ENCODE assay signal across 1 cellular context in genomic region chr7:74289018-74289659, GRCh38.
TF ChIP-seq lines count a peak whose summit lies in the region.

TSS of gene CLIP2 (plus strand) at chr7:74289407. CDS start at chr7:74317547, 28,140 bp downstream.

TF ChIP-seq in HEK293, 187 proteins besides CTCF, POLR2A, EP300 and RAD21 (continued from another document):
- TF ChIP-seq, protein P1, sequence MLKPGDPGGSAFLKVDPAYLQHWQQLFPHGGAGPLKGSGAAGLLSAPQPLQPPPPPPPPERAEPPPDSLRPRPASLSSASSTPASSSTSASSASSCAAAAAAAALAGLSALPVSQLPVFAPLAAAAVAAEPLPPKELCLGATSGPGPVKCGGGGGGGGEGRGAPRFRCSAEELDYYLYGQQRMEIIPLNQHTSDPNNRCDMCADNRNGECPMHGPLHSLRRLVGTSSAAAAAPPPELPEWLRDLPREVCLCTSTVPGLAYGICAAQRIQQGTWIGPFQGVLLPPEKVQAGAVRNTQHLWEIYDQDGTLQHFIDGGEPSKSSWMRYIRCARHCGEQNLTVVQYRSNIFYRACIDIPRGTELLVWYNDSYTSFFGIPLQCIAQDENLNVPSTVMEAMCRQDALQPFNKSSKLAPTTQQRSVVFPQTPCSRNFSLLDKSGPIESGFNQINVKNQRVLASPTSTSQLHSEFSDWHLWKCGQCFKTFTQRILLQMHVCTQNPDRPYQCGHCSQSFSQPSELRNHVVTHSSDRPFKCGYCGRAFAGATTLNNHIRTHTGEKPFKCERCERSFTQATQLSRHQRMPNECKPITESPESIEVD (tag by site-specific recombination; IDR thresholded peaks at IDR 0.05), result no peak
- TF ChIP-seq ZSCAN16 (tag by site-specific recombination; IDR thresholded peaks at IDR 0.05), result no peak
- peak; percentile 78 for TF ChIP-seq ZFHX2 (tag by site-specific recombination; conservative IDR thresholded peaks at IDR 0.05)
- no peak for TF ChIP-seq ZNF112 (tag by site-specific recombination; IDR thresholded peaks at IDR 0.05)
TF ChIP-seq in HEK293: peak in this region for 8.
